19 cellular contexts compared by ENCODE assay signal in the genomic region with DNA sequence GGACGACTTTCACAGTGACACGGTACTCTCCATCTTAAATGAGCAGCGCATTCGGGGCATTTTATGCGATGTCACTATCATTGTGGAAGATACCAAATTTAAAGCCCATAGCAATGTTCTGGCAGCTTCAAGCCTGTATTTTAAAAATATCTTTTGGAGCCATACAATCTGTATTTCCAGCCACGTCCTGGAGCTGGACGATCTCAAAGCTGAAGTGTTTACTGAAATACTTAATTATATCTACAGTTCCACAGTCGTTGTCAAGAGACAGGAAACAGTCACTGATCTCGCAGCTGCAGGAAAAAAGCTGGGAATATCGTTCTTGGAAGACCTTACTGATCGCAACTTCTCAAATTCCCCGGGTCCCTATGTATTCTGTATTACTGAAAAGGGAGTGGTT. TPM values are rescaled to one million over a fixed set of nuclear protein-coding genes. Genes with fewer than 3 reads are reported as not detected.
DNase-seq lines count a peak whose midpoint lies in the region; ATAC-seq and TF ChIP-seq lines count a peak whose summit lies in the region.
"Had no signal": no experiment of that assay in that cellular context is flagged by ENCODE, and none has a peak within 500 bp of the region (broad histone marks: within the 10 kb centered on the region; RNA-seq: fewer than 3 reads in every experiment).

No MANE protein-coding gene starts in this region.

- H3K9me3 ChIP-seq in lower lobe of right lung (no peaks in the 10 kb centered on the region), thoracic aorta (no peaks in the 10 kb centered on the region)

- no peak for TF ChIP-seq CTCF in dorsolateral prefrontal cortex (IDR thresholded peaks at IDR 0.05 in 54 of 56, conservative IDR thresholded peaks at IDR 0.05 in 2 of 56; ENCODE audit: low read depth in 1 of 56, partially characterized antibody in 56 of 56)
- TF ChIP-seq CTCF in lower lobe of right lung (IDR thresholded peaks at IDR 0.05) = no peak
- no peak for TF ChIP-seq CTCF in thoracic aorta (IDR thresholded peaks at IDR 0.05)

- H3K27me3 Mint-ChIP-seq in immature natural killer cell (ENCODE audit: low read depth in 3 of 3) = peaks cover 0 to 2% (median 0%) of the 10 kb centered on the region in 3 donors
- H3K27me3 Mint-ChIP-seq: activated CD8-positive, alpha-beta T cell treated with anti-CD3 and anti-CD28 coated beads for 36 hours; dendritic cell treated with granulocyte-macrophage colony-stimulating factor and Interleukin-4, amounts not matched to agents 40 ng/mL and 50 ng/mL, for 4 days had no signal

- DNase-seq in NCI-H1092 treated with DMSO at 0.1 percent for 48 hours (lab: John Stamatoyannopoulos, UW) = peak; percentile 17
- DNase-seq in NCI-H1092 (lab: John Stamatoyannopoulos, UW) = no peak
- no peak for DNase-seq in dorsolateral prefrontal cortex
- DNase-seq in lower lobe of right lung = no peak
- no peak for DNase-seq in thoracic aorta (ENCODE audit: low spot score)
- no peak for DNase-seq in AML-193 (lab: John Stamatoyannopoulos, UW)
- DNase-seq in immature natural killer cell = no peak
- DNase-seq: activated CD8-positive, alpha-beta T cell treated with anti-CD3 and anti-CD28 coated beads for 36 hours; activated naive CD4-positive, alpha-beta T cell treated with anti-CD3 and anti-CD28 coated beads, Interleukin-2, amount 50 U/mL, for 16 hours; Calu3; Karpas-422; NCI-H2107; posterior cingulate gyrus; stimulated activated CD4-positive, alpha-beta T cell treated with anti-CD3 and anti-CD28 coated beads, Interleukin-4, amount 100 ng/mL, for 1 hour had no signal

- H3K4me1 ChIP-seq in lower lobe of right lung (peaks cover 40% of the 10 kb centered on the region), thoracic aorta (ENCODE audit: control insufficient read depth in 1 of 2, low read depth in 2 of 2) (peaks cover 31 to 42% of the 10 kb centered on the region in 2 donors)

- H3K4me3 Mint-ChIP-seq in immature natural killer cell = peak overlapping the region in 1 of 5 donors; percentile 74
- H3K4me3 Mint-ChIP-seq: activated CD8-positive, alpha-beta T cell treated with anti-CD3 and anti-CD28 coated beads for 36 hours; dendritic cell treated with granulocyte-macrophage colony-stimulating factor and Interleukin-4, amounts not matched to agents 40 ng/mL and 50 ng/mL, for 4 days; T-helper 2 cell treated with Interferon-gamma antibody and Interleukin-4, amounts not matched to agents 5 μg/mL and 100 μg/mL, for 36 hours had no signal

- no peaks in the 10 kb centered on the region for H3K9me3 Mint-ChIP-seq in immature natural killer cell
- H3K9me3 Mint-ChIP-seq: activated CD8-positive, alpha-beta T cell treated with anti-CD3 and anti-CD28 coated beads for 36 hours; dendritic cell treated with granulocyte-macrophage colony-stimulating factor and Interleukin-4, amounts not matched to agents 40 ng/mL and 50 ng/mL, for 4 days; T-helper 2 cell treated with Interferon-gamma antibody and Interleukin-4, amounts not matched to agents 5 μg/mL and 100 μg/mL, for 36 hours had no signal

- ATAC-seq in lower lobe of right lung (peak; percentile 13 to 78), thoracic aorta (ENCODE audit: insufficient number of reproducible peaks, low FRiP score, low read depth) (no peak), HG03457 (IDR thresholded peaks at IDR 0.05; ENCODE audit: unreplicated experiment) (no peak)
- ATAC-seq: activated CD8-positive, alpha-beta T cell treated with anti-CD3 and anti-CD28 coated beads for 36 hours; Panc1 had no signal

- no peaks in the 10 kb centered on the region for H3K27me3 ChIP-seq in dorsolateral prefrontal cortex
- no peaks in the 10 kb centered on the region for H3K27me3 ChIP-seq in lower lobe of right lung (ENCODE audit: low read depth)
- no peaks in the 10 kb centered on the region for H3K27me3 ChIP-seq in thoracic aorta (replicated peaks; ENCODE audit: insufficient read depth)

- intact Hi-C loops in dorsolateral prefrontal cortex (cut with DNase I) = no loop called here
- intact Hi-C loops in lower lobe of right lung (cut with DNase I) = no loop called here

- peak overlapping the region in 2 of 6 donors; percentile 26 to 67 for H3K27ac Mint-ChIP-seq in immature natural killer cell
- H3K27ac Mint-ChIP-seq: dendritic cell treated with granulocyte-macrophage colony-stimulating factor and Interleukin-4, amounts not matched to agents 40 ng/mL and 50 ng/mL, for 4 days; T-helper 2 cell treated with Interferon-gamma antibody and Interleukin-4, amounts not matched to agents 5 μg/mL and 100 μg/mL, for 36 hours had no signal

- H3K27ac ChIP-seq in dorsolateral prefrontal cortex = peak overlapping the region in 45 of 59 donors; percentile 2 to 81 (median 59)
- peak overlapping the region; percentile 63 for H3K27ac ChIP-seq in lower lobe of right lung
- H3K27ac ChIP-seq in thoracic aorta = peak overlapping the region; percentile 76 to 85
- H3K27ac ChIP-seq: 22Rv1 had no signal

- H3K36me3 ChIP-seq in lower lobe of right lung = peaks cover 65% of the 10 kb centered on the region
- H3K36me3 ChIP-seq in thoracic aorta = peaks cover 34% of the 10 kb centered on the region

- H3K4me1 Mint-ChIP-seq in immature natural killer cell = peaks cover 22 to 50% of the 10 kb centered on the region in 2 donors

- peaks cover 27 to 50% (median 28%) of the 10 kb centered on the region in 3 donors for H3K36me3 Mint-ChIP-seq in immature natural killer cell

- H3K4me3 ChIP-seq in dorsolateral prefrontal cortex (peak overlapping the region in 2 of 59 donors; percentile 13 to 31), lower lobe of right lung (no peak overlapping the region), thoracic aorta (peak overlapping the region; percentile 46)

RNA-seq across cellular contexts. Expression of gene RASA2, which starts 44.4 kb away (rescaled TPM):
- total RNA-seq in dorsolateral prefrontal cortex = 10 to 100 TPM; 19.8 to 49.0 (median 31.1) TPM
- 21.5 TPM for total RNA-seq in lower lobe of right lung
- total RNA-seq in thoracic aorta = 10 to 100 TPM; 15.4 to 23.1 TPM
- 10 to 100 TPM; 32.6 to 48.7 (median 45.9) TPM for polyA plus RNA-seq in immature natural killer cell

Comparison
In these comparisons a context has a peak if more than half of its experiments do, and no peak if none do; other contexts are left out.
1. ATAC-seq: peak in lower lobe of right lung (2 of 2); none in thoracic aorta (single experiment) and HG03457 (single experiment).
2. Peak in every context shown above with its lines, with median percentiles within 50 percentile points of each other: H3K27ac ChIP-seq.